Comparison of ENCODE assay signal across 23 cellular contexts in genomic region chr7:141706394-141707064, GRCh38. TPM values are rescaled to one million over a fixed set of nuclear protein-coding genes. Genes with fewer than 3 reads are reported as not detected.
"Had no signal": no experiment of that assay in that cellular context is flagged by ENCODE, and none has a peak within 500 bp of the region (broad histone marks: within the 10 kb centered on the region; RNA-seq: fewer than 3 reads in every experiment).

No MANE protein-coding gene starts in this region.

- ATAC-seq: activated CD8-positive, alpha-beta T cell treated with anti-CD3 and anti-CD28 coated beads, Interleukin-2, amount 10 ng/mL, durations not matched to agents 7 days and 5 days; activated naive CD4-positive, alpha-beta T cell treated with anti-CD3 and anti-CD28 coated beads, Interleukin-2, amount 50 U/mL, for 72 hours; activated T-cell treated with anti-CD3 and anti-CD28 coated beads, Interleukin-2, amount 50 U/mL, for 72 hours; left ventricle myocardium superior; natural killer cell; right cardiac atrium had no signal

- DNase-seq: activated B cell treated with CpG ODN at 0.5 μM for 24 hours; activated CD4-positive, alpha-beta T cell treated with anti-CD3 and anti-CD28 coated beads for 48 hours; activated CD8-positive, alpha-beta memory T cell treated with anti-CD3 and anti-CD28 coated beads, Interleukin-2, amount 50 U/mL, for 4 hours; activated CD8-positive, alpha-beta T cell treated with anti-CD3 and anti-CD28 coated beads, Interleukin-2, amount 10 ng/mL, durations not matched to agents 7 days and 5 days; activated gamma-delta T cell; activated T-cell treated with anti-CD3 and anti-CD28 coated beads, Interleukin-2, amount 50 U/mL, for 72 hours; caudate nucleus; esophagus squamous epithelium; kidney glomerular epithelial cell; left ventricle myocardium superior; mesendoderm; natural killer cell; nucleus accumbens; right cardiac atrium; stimulated activated CD4-positive, alpha-beta T cell treated with anti-CD3 and anti-CD28 coated beads, Interleukin-15, amount 100 ng/mL, for 24 hours; stimulated activated CD4-positive, alpha-beta T cell treated with anti-CD3 and anti-CD28 coated beads, Interleukin-4, amount 100 ng/mL, for 1 hour; stimulated activated naive CD4-positive, alpha-beta T cell; tibial artery had no signal

- H3K9me3 ChIP-seq: esophagus squamous epithelium, tibial artery had no signal

- H3K27ac ChIP-seq: tibial artery had no signal

- H3K36me3 ChIP-seq: esophagus squamous epithelium had no signal

- H3K4me3 ChIP-seq: esophagus squamous epithelium, skin epidermis, tibial artery had no signal

RNA-seq across cellular contexts. Expression of gene WEE2, which starts 1.6 kb away (rescaled TPM):
- total RNA-seq: activated B cell treated with CpG ODN at 0.5 μM for 24 hours; activated CD8-positive, alpha-beta T cell treated with anti-CD3 and anti-CD28 coated beads, Interleukin-2, amount 10 ng/mL, durations not matched to agents 7 days and 5 days; activated naive CD4-positive, alpha-beta T cell treated with anti-CD3 and anti-CD28 coated beads, Interleukin-2, amount 50 U/mL, for 72 hours; activated T-cell treated with anti-CD3 and anti-CD28 coated beads, Interleukin-2, amount 50 U/mL, for 72 hours; esophagus squamous epithelium; fibroblast of villous mesenchyme; left ventricle myocardium superior; posterior vena cava; right cardiac atrium; subcutaneous adipose tissue had no signal
